13 cellular contexts compared by ENCODE assay signal in genomic region chr9:136090060-136090735, GRCh38. TPM values are rescaled to one million over a fixed set of nuclear protein-coding genes. Genes with fewer than 3 reads are reported as not detected.
DNase-seq lines count a peak whose midpoint lies in the region; ATAC-seq and TF ChIP-seq lines count a peak whose summit lies in the region.
"Had no signal": no experiment of that assay in that cellular context is flagged by ENCODE, and none has a peak within 500 bp of the region (broad histone marks: within the 10 kb centered on the region; RNA-seq: fewer than 3 reads in every experiment).

No MANE protein-coding gene starts in this region.

- H3K27me3 ChIP-seq in HCT116 (ENCODE audit: insufficient read depth, low read length) (no peaks in the 10 kb centered on the region), stomach smooth muscle (ENCODE audit: control insufficient read depth in 1 of 2, insufficient read depth in 2 of 2, low read length in 2 of 2) (no peaks in the 10 kb centered on the region)
- H3K27me3 ChIP-seq: brain microvascular endothelial cell had no signal

- H3K27ac ChIP-seq in HCT116 (ENCODE audit: low read depth, low read length): peak overlapping the region; percentile 44; the same call in 1 of the 2 replicates
- peak overlapping the region; percentile 95 for H3K27ac ChIP-seq in SK-N-MC
- H3K27ac ChIP-seq in stomach smooth muscle (ENCODE audit: low read length): peak overlapping the region; percentile 99
- H3K27ac ChIP-seq: brain microvascular endothelial cell had no signal

- RAD21 ChIA-PET in HCT116 (lab: Charles Lee; ENCODE audit: low non-redundant PET in 1 of 2, low total read pairs in 2 of 2, uncharacterized antibody in 2 of 2, unreplicated experiment in 2 of 2): interaction anchor here (0.9 to 2.2 kb wide), 3 partner anchors 31 to 33 kb away, joined by 3 to 6 read pairs (median 6); no protein-coding TSS in a partner anchor

- H3K9me3 ChIP-seq in HCT116 (ENCODE audit: control insufficient read depth in 1 of 2, insufficient read depth in 1 of 2, low read depth in 1 of 2, low read length in 2 of 2) (no peaks in the 10 kb centered on the region), SK-N-MC (ENCODE audit: low read depth, low read length) (no peaks in the 10 kb centered on the region), stomach smooth muscle (ENCODE audit: control insufficient read depth in 2 of 2, low read length in 2 of 2) (no peaks in the 10 kb centered on the region)

- ATAC-seq in HCT116: no peak
- no peak for ATAC-seq in GM21737 (IDR thresholded peaks at IDR 0.05; ENCODE audit: unreplicated experiment)
- ATAC-seq in GM21447 (IDR thresholded peaks at IDR 0.05; ENCODE audit: unreplicated experiment): no peak
- ATAC-seq: naive thymus-derived CD4-positive, alpha-beta T cell had no signal

- H3K9ac ChIP-seq in HCT116 (ENCODE audit: low read length): no peak overlapping the region
- H3K9ac ChIP-seq in SK-N-MC (ENCODE audit: insufficient read length): peak overlapping the region; percentile 63
- peak overlapping the region; percentile 68 to 91 for H3K9ac ChIP-seq in stomach smooth muscle (ENCODE audit: low read length in 2 of 2)

- CTCF ChIA-PET in HCT116 (lab: Charles Lee): interaction anchor here (0.8 to 2.8 kb wide), 4 partner anchors 27 to 48 kb away, joined by 3 to 30 read pairs (median 8); no protein-coding TSS in a partner anchor

- no peak overlapping the region for H3K4me3 Mint-ChIP-seq in immature natural killer cell
- H3K4me3 Mint-ChIP-seq: activated B cell treated with CpG ODN at 0.5 μM for 24 hours; activated T-helper 1 cell treated with anti-CD3 and anti-CD28 coated beads, Interleukin-12 subunit alpha, Interleukin-12 subunit beta, Interleukin-2, Interleukin-4 antibody, amounts not matched to agents 30 ng/mL and 10 ng/mL and 1 ng/mL, durations not matched to agents 14 hours and 24 hours and 36 hours; naive thymus-derived CD4-positive, alpha-beta T cell had no signal

- peaks cover 0 to 7% of the 10 kb centered on the region in 2 experiments; a peak in 1 of 4 replicates for H3K36me3 ChIP-seq in HCT116 (ENCODE audit: control insufficient read depth in 1 of 2, insufficient read depth in 2 of 2, low read length in 2 of 2)
- H3K36me3 ChIP-seq in SK-N-MC (ENCODE audit: insufficient read depth, low read length): peaks cover 7% of the 10 kb centered on the region; the same call in 1 of the 2 replicates
- no peaks in the 10 kb centered on the region for H3K36me3 ChIP-seq in stomach smooth muscle (ENCODE audit: control insufficient read depth in 2 of 2, insufficient read depth in 2 of 2, low read length in 2 of 2)

- POLR2A ChIA-PET in HCT116 (lab: Charles Lee): no interaction called here

- H4K20me1 ChIP-seq in HCT116 (ENCODE audit: insufficient read depth): no peaks in the 10 kb centered on the region

- H3K4me1 ChIP-seq in HCT116 (ENCODE audit: control insufficient read depth in 1 of 2, insufficient read depth in 2 of 2, low read length in 2 of 2) (peaks cover 29 to 42% of the 10 kb centered on the region in 2 experiments), stomach smooth muscle (ENCODE audit: control insufficient read depth, insufficient read depth, low read length) (peaks cover 88% of the 10 kb centered on the region)

- H3K4me1 Mint-ChIP-seq in immature natural killer cell: peaks cover 22 to 31% of the 10 kb centered on the region in 2 donors

- no peak for TF ChIP-seq CTCF in HCT116 (IDR thresholded peaks at IDR 0.05 in 2 of 3, conservative IDR thresholded peaks at IDR 0.05 in 1 of 3; ENCODE audit: borderline replicate concordance in 1 of 3, insufficient read depth in 1 of 3, low read depth in 2 of 3, low read length in 2 of 3)

- intact Hi-C loops in HCT116 (cut with micrococcal nuclease): no loop called here

- no TSS peak for BruUV-seq in HCT116 (replicated peaks; lab: Mats Ljungman, UMichigan)

- no peak overlapping the region for H2AFZ ChIP-seq in HCT116 (ENCODE audit: low read depth, low read length, poor library complexity, severe bottlenecking)

- TF ChIP-seq POLR2A in HCT116 (IDR thresholded peaks at IDR 0.05; ENCODE audit: borderline replicate concordance, extremely low read depth, insufficient read depth, insufficient read length): no peak

- peaks cover 0 to 2% (median 0%) of the 10 kb centered on the region in 6 donors for H3K9me3 Mint-ChIP-seq in immature natural killer cell
- H3K9me3 Mint-ChIP-seq: activated B cell treated with CpG ODN at 0.5 μM for 24 hours; activated T-helper 1 cell treated with anti-CD3 and anti-CD28 coated beads, Interleukin-12 subunit alpha, Interleukin-12 subunit beta, Interleukin-2, Interleukin-4 antibody, amounts not matched to agents 30 ng/mL and 10 ng/mL and 1 ng/mL, durations not matched to agents 14 hours and 24 hours and 36 hours; naive thymus-derived CD4-positive, alpha-beta T cell had no signal

- peak overlapping the region; percentile 20 to 80 (median 61) for H3K27ac Mint-ChIP-seq in immature natural killer cell
- H3K27ac Mint-ChIP-seq: activated B cell treated with CpG ODN at 0.5 μM for 24 hours; activated T-helper 1 cell treated with anti-CD3 and anti-CD28 coated beads, Interleukin-12 subunit alpha, Interleukin-12 subunit beta, Interleukin-2, Interleukin-4 antibody, amounts not matched to agents 30 ng/mL and 10 ng/mL and 1 ng/mL, durations not matched to agents 14 hours and 24 hours and 36 hours had no signal

- DNase-seq in HCT116 (ENCODE audit: low read depth, low spot score): no peak
- DNase-seq in SK-N-MC (ENCODE audit: low read depth, low spot score): no peak
- no peak for DNase-seq in immature natural killer cell
- no peak for DNase-seq in NCI-H510A treated with DMSO at 0.1 percent for 48 hours (lab: John Stamatoyannopoulos, UW)
- DNase-seq: activated B cell treated with CpG ODN at 0.5 μM for 24 hours; brain microvascular endothelial cell; Calu3; stimulated activated CD8-positive, alpha-beta memory T cell treated with anti-CD3 and anti-CD28 coated beads, Interleukin-4, amount 100 ng/mL, for 48 hours had no signal

- no peak for TF ChIP-seq RAD21 in HCT116 (IDR thresholded peaks at IDR 0.05; ENCODE audit: low read depth)

- peaks cover 0 to 5% (median 2%) of the 10 kb centered on the region in 3 donors for H3K27me3 Mint-ChIP-seq in immature natural killer cell (ENCODE audit: low read depth in 3 of 3)

- peaks cover 94% of the 10 kb centered on the region for H3K79me2 ChIP-seq in HCT116 (ENCODE audit: insufficient read depth, low read length)

- no peak overlapping the region for H3K4me3 ChIP-seq in HCT116 (replicated peaks in 1 of 2; ENCODE audit: low read depth in 1 of 2, low read length in 2 of 2)
- peak overlapping the region; percentile 75 for H3K4me3 ChIP-seq in SK-N-MC
- H3K4me3 ChIP-seq in stomach smooth muscle (ENCODE audit: low read length in 2 of 2): peak overlapping the region; percentile 35 to 80

- no peak overlapping the region for H3K4me2 ChIP-seq in HCT116 (ENCODE audit: low read length)

- no peaks in the 10 kb centered on the region for H3K36me3 Mint-ChIP-seq in immature natural killer cell
- H3K36me3 Mint-ChIP-seq: naive thymus-derived CD4-positive, alpha-beta T cell had no signal

- no peaks in the 10 kb centered on the region for H3K9me2 ChIP-seq in HCT116 (ENCODE audit: insufficient read depth)

TF ChIP-seq in HCT116, 20 proteins besides CTCF, POLR2A, EP300 and RAD21 (continues in another document):
- TF ChIP-seq ELF1 (IDR thresholded peaks at IDR 0.05; ENCODE audit: borderline replicate concordance, low read depth) (no peak), SIN3A (IDR thresholded peaks at IDR 0.05; ENCODE audit: low read depth) (no peak), EZH2 (IDR thresholded peaks at IDR 0.05) (no peak), SRF (IDR thresholded peaks at IDR 0.05; ENCODE audit: low read depth) (no peak), ZNF274 (IDR thresholded peaks at IDR 0.05; ENCODE audit: low read depth, low read length) (no peak), POLR2AphosphoS5 (IDR thresholded peaks at IDR 0.05; ENCODE audit: low read depth, low read length) (no peak), MAX (IDR thresholded peaks at IDR 0.05) (no peak), EGR1 (IDR thresholded peaks at IDR 0.05; ENCODE audit: low read depth) (no peak), YY1 (IDR thresholded peaks at IDR 0.05; ENCODE audit: extremely low read depth, insufficient replicate concordance, low read depth, low read length) (no peak), REST (IDR thresholded peaks at IDR 0.05; ENCODE audit: low read depth) (no peak), FOSL1 (IDR thresholded peaks at IDR 0.05; ENCODE audit: low read depth) (no peak), TCF7L2 (IDR thresholded peaks at IDR 0.05; ENCODE audit: borderline replicate concordance, extremely low read depth, insufficient read depth, insufficient read length) (no peak)

RNA-seq across cellular contexts. Expression of gene NACC2, which starts 4.9 kb away (rescaled TPM):
- total RNA-seq in HCT116 (2021; ENCODE audit: unreplicated experiment): 27.8 TPM
- 11.2 and 11.3 TPM in 2 replicates for polyA plus RNA-seq in HCT116 (2012)
- polyA plus RNA-seq in immature natural killer cell: 1 to 10 TPM; 2.1 to 6.2 (median 2.8) TPM

RNA-seq across cellular contexts. Expression of gene TMEM250, which starts 28.5 kb away (rescaled TPM):
- 37.5 TPM for total RNA-seq in HCT116 (2021; ENCODE audit: unreplicated experiment)
- polyA plus RNA-seq in HCT116 (2012): 22.1 and 22.3 TPM in 2 replicates
- 10 to 100 TPM; 44.3 to 78.6 (median 44.6) TPM for polyA plus RNA-seq in immature natural killer cell

Comparison
In these comparisons a context has a peak if more than half of its experiments do, and no peak if none do; other contexts are left out.
1. H3K27ac ChIP-seq: peak in every context shown above with its lines; median percentile 99 in stomach smooth muscle; 95 in SK-N-MC; 44 in HCT116.
2. H3K4me3 ChIP-seq: peak in SK-N-MC (single experiment) and stomach smooth muscle (2 of 2); none in HCT116 (0 of 2).